In the genomic region with DNA sequence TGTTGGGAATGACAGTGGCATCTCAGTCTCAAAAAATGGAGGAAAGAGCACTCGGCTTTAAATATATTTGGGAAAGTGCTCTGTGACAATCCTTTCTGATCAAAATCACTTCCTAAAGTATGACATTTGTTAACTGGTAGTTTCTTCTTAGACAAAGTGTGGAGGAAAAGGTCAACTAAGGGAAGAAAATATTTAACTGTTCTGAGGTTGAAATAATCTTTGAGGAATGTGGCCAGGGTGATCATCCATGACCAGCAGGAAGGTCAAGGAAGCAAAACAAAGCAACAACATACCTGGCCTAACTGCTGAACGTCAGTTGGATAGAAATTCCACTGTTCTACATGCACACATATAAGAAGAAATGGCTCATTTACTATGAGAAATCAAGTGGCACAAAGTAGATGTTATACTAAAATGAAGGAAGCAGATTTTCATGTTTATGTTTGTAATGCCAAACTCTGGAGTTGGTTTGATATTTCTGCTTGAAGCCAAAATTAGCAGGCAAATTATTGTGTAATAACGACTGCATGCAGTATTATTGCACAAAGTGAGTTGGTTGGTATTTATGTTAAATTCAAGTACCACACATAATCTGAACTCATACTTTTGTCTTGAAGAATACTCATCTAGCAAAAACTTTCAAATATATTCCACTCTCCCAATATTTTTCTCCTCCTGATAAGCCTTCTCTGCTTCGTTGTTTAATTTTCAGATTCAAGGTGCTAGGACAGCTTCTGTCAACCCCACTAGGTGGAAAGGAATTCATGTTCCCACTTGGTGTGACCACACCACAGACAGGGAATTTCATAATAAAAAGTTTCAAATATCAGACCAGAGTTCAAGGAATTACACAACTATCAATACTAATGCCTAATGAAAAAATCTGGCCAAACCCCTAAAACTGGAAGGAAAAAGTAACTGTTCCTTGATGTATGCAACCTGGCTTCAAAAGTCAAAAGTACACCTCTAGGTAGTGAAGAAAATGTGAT, we compare ENCODE assay signal across 11 cellular contexts.
DNase-seq lines count a peak whose midpoint lies in the region; ATAC-seq, FAIRE-seq and TF ChIP-seq lines count a peak whose summit lies in the region.
"Had no signal": no experiment of that assay in that cellular context is flagged by ENCODE, and none has a peak within 500 bp of the region (broad histone marks: within the 10 kb centered on the region; RNA-seq: fewer than 3 reads in every experiment).

No MANE protein-coding gene starts in this region.

- no peak for ATAC-seq in activated naive CD8-positive, alpha-beta T cell treated with anti-CD3 and anti-CD28 coated beads, Interleukin-2, amount 50 U/mL, for 24 hours
- ATAC-seq in pancreas, result no peak
- ATAC-seq: stimulated activated naive CD8-positive, alpha-beta T cell treated with anti-CD3 and anti-CD28 coated beads, Interleukin-15, amount 100 ng/mL, for 72 hours had no signal

- no peaks in the 10 kb centered on the region for H3K9me3 ChIP-seq in transverse colon
- H3K9me3 ChIP-seq in pancreas, result no peaks in the 10 kb centered on the region

- peak overlapping the region; percentile 86 for H3K27ac Mint-ChIP-seq in activated naive CD8-positive, alpha-beta T cell
- no peak overlapping the region for H3K27ac Mint-ChIP-seq in activated naive CD8-positive, alpha-beta T cell treated with anti-CD3 and anti-CD28 coated beads, Interleukin-2, amount 50 U/mL, for 24 hours
- H3K27ac Mint-ChIP-seq: activated T-helper 1 cell treated with anti-CD3 and anti-CD28 coated beads, Interleukin-12 subunit alpha, Interleukin-12 subunit beta, Interleukin-2, Interleukin-4 antibody, amounts not matched to agents 30 ng/mL and 10 ng/mL and 1 ng/mL, durations not matched to agents 14 hours and 24 hours and 36 hours; stimulated activated naive CD8-positive, alpha-beta T cell treated with anti-CD3 and anti-CD28 coated beads, Interleukin-15, amount 100 ng/mL, for 72 hours had no signal

- no peak for TF ChIP-seq CTCF in cardiac fibroblast (IDR thresholded peaks at IDR 0.05; ENCODE audit: low read depth, low read length)
- no peak for TF ChIP-seq CTCF in transverse colon (IDR thresholded peaks at IDR 0.05)
- TF ChIP-seq CTCF in pancreas (IDR thresholded peaks at IDR 0.05), result no peak

- no peak for FAIRE-seq in pancreas (lab: Jason Lieb, UNC)

- no peak for DNase-seq in activated naive CD8-positive, alpha-beta T cell treated with anti-CD3 and anti-CD28 coated beads, Interleukin-2, amount 50 U/mL, for 24 hours
- DNase-seq in cardiac fibroblast (ENCODE audit: low read depth in 2 of 2), result peak; percentile 52 to 56
- peak; percentile 83 for DNase-seq in left kidney (ENCODE audit: low read depth, low spot score)
- no peak for DNase-seq in transverse colon
- no peak for DNase-seq in pancreas
- DNase-seq in activated gamma-delta T cell (lab: John Stamatoyannopoulos, UW), result no peak
- no peak for DNase-seq in activated T-cell treated with anti-CD3 and anti-CD28 coated beads, Interleukin-2, amount 50 U/mL, for 48 hours
- DNase-seq: SHP77 treated with DMSO at 0.1 percent for 48 hours; stimulated activated naive CD8-positive, alpha-beta T cell treated with anti-CD3 and anti-CD28 coated beads, Interleukin-15, amount 100 ng/mL, for 72 hours had no signal

- no peak for TF ChIP-seq EP300 in transverse colon (IDR thresholded peaks at IDR 0.05; ENCODE audit: low read depth)

- no peak overlapping the region for H3K4me3 ChIP-seq in cardiac fibroblast (replicated peaks in 1 of 2; ENCODE audit: low read depth in 2 of 2, low read length in 2 of 2)
- H3K4me3 ChIP-seq in transverse colon, result no peak overlapping the region
- no peak overlapping the region for H3K4me3 ChIP-seq in pancreas

- no peaks in the 10 kb centered on the region for H3K27me3 ChIP-seq in transverse colon
- no peaks in the 10 kb centered on the region for H3K27me3 ChIP-seq in pancreas

- H3K36me3 ChIP-seq in transverse colon (no peaks in the 10 kb centered on the region), pancreas (no peaks in the 10 kb centered on the region)

- H3K4me3 Mint-ChIP-seq in activated naive CD8-positive, alpha-beta T cell, result no peak overlapping the region
- H3K4me3 Mint-ChIP-seq in activated naive CD8-positive, alpha-beta T cell treated with anti-CD3 and anti-CD28 coated beads, Interleukin-2, amount 50 U/mL, for 24 hours, result no peak overlapping the region
- H3K4me3 Mint-ChIP-seq: activated T-helper 1 cell treated with anti-CD3 and anti-CD28 coated beads, Interleukin-12 subunit alpha, Interleukin-12 subunit beta, Interleukin-2, Interleukin-4 antibody, amounts not matched to agents 30 ng/mL and 10 ng/mL and 1 ng/mL, durations not matched to agents 14 hours and 24 hours and 36 hours; stimulated activated naive CD8-positive, alpha-beta T cell treated with anti-CD3 and anti-CD28 coated beads, Interleukin-15, amount 100 ng/mL, for 72 hours had no signal

- H3K9me3 Mint-ChIP-seq in activated naive CD8-positive, alpha-beta T cell (ENCODE audit: low read depth), result no peaks in the 10 kb centered on the region
- H3K9me3 Mint-ChIP-seq in activated naive CD8-positive, alpha-beta T cell treated with anti-CD3 and anti-CD28 coated beads, Interleukin-2, amount 50 U/mL, for 24 hours, result no peaks in the 10 kb centered on the region
- H3K9me3 Mint-ChIP-seq: activated T-helper 1 cell treated with anti-CD3 and anti-CD28 coated beads, Interleukin-12 subunit alpha, Interleukin-12 subunit beta, Interleukin-2, Interleukin-4 antibody, amounts not matched to agents 30 ng/mL and 10 ng/mL and 1 ng/mL, durations not matched to agents 14 hours and 24 hours and 36 hours; stimulated activated naive CD8-positive, alpha-beta T cell treated with anti-CD3 and anti-CD28 coated beads, Interleukin-15, amount 100 ng/mL, for 72 hours had no signal

- H3K4me1 ChIP-seq in transverse colon (peaks cover 0 to 28% (median 0%) of the 10 kb centered on the region in 4 donors), pancreas (peaks cover 0 to 14% (median 0%) of the 10 kb centered on the region in 3 donors)

- H3K4me1 Mint-ChIP-seq in activated naive CD8-positive, alpha-beta T cell (ENCODE audit: low read depth), result peaks cover 78% of the 10 kb centered on the region
- peaks cover 74% of the 10 kb centered on the region for H3K4me1 Mint-ChIP-seq in activated naive CD8-positive, alpha-beta T cell treated with anti-CD3 and anti-CD28 coated beads, Interleukin-2, amount 50 U/mL, for 24 hours

- in situ Hi-C loops in transverse colon (cut with MboI; ENCODE audit: low pct_ligation_motif_present in 1 of 4, low pct_unique_long_range_greater_than_20kb in 1 of 4, low sequenced_read_pairs in 3 of 4), result no loop called here

- no peaks in the 10 kb centered on the region for H3K27me3 Mint-ChIP-seq in activated naive CD8-positive, alpha-beta T cell
- H3K27me3 Mint-ChIP-seq in activated naive CD8-positive, alpha-beta T cell treated with anti-CD3 and anti-CD28 coated beads, Interleukin-2, amount 50 U/mL, for 24 hours, result no peaks in the 10 kb centered on the region
- H3K27me3 Mint-ChIP-seq: stimulated activated naive CD8-positive, alpha-beta T cell treated with anti-CD3 and anti-CD28 coated beads, Interleukin-15, amount 100 ng/mL, for 72 hours had no signal

- 73 to 76% methylated on average over 4 of the region's 4 CpGs for WGBS in transverse colon (ENCODE audit: low coverage in 1 of 2), 2 donors
- 66 to 72% methylated on average over 4 of the region's 4 CpGs for WGBS in pancreas, 2 donors

- H3K36me3 Mint-ChIP-seq in activated naive CD8-positive, alpha-beta T cell, result peaks cover 8% of the 10 kb centered on the region
- no peaks in the 10 kb centered on the region for H3K36me3 Mint-ChIP-seq in activated naive CD8-positive, alpha-beta T cell treated with anti-CD3 and anti-CD28 coated beads, Interleukin-2, amount 50 U/mL, for 24 hours (ENCODE audit: low read depth)

- intact Hi-C loops in transverse colon (cut with DNase I; ENCODE audit: low total_unique reads), result no loop called here
- intact Hi-C loops in pancreas (cut with DNase I), result no loop called here

- H3K27ac ChIP-seq in transverse colon (peak overlapping the region; percentile 6 to 50 (median 36)), pancreas (no peak overlapping the region)

- TF ChIP-seq POLR2A in transverse colon (IDR thresholded peaks at IDR 0.05), result no peak

Comparison
In these comparisons a context has a peak if more than half of its experiments do, and no peak if none do; other contexts are left out.
1. DNase-seq: peak in cardiac fibroblast (2 of 2) and left kidney (single experiment); none in activated naive CD8-positive, alpha-beta T cell treated with anti-CD3 and anti-CD28 coated beads, Interleukin-2, amount 50 U/mL, for 24 hours (single experiment), transverse colon (single experiment), pancreas (0 of 6), activated gamma-delta T cell (single experiment) and activated T-cell treated with anti-CD3 and anti-CD28 coated beads, Interleukin-2, amount 50 U/mL, for 48 hours (0 of 2).
2. H3K27ac ChIP-seq: peak in transverse colon (4 of 4); none in pancreas (0 of 4).